ENCODE assay signal across 8 cellular contexts in genomic region chr2:8678731-8679566, GRCh38. TPM values are rescaled to one million over a fixed set of nuclear protein-coding genes. Genes with fewer than 3 reads are reported as not detected.
DNase-seq lines count a peak whose midpoint lies in the region; ATAC-seq, FAIRE-seq and TF ChIP-seq lines count a peak whose summit lies in the region.

No MANE protein-coding gene starts in this region.

- H3K4me2 ChIP-seq in smooth muscle cell: peak overlapping the region; percentile 89

- peaks cover 16% of the 10 kb centered on the region for H3K79me2 ChIP-seq in smooth muscle cell (ENCODE audit: low read depth)

- POLR2A ChIA-PET in A673 (lab: Charles Lee; ENCODE audit: low non-redundant PET): interaction anchor here (0.6 to 0.7 kb wide), 2 partner anchors 125 to 843 kb away, joined by 4 to 5 read pairs; no protein-coding TSS in a partner anchor

- H3K9me3 ChIP-seq in A673 (ENCODE audit: low read depth, low read length, poor library complexity, severe bottlenecking) (peaks cover 4% of the 10 kb centered on the region), WERI-Rb-1 (ENCODE audit: severe bottlenecking) (peaks cover 23% of the 10 kb centered on the region), smooth muscle cell (replicated peaks; ENCODE audit: low read depth) (no peaks in the 10 kb centered on the region)

- H3K27me3 ChIP-seq in A673 (replicated peaks; ENCODE audit: insufficient read depth, low read depth, low read length, poor library complexity) (no peaks in the 10 kb centered on the region), WERI-Rb-1 (ENCODE audit: insufficient read depth, low read depth, severe bottlenecking) (no peaks in the 10 kb centered on the region), bronchial epithelial cell (ENCODE audit: control insufficient read depth, insufficient read depth, low read length) (peaks cover 25% of the 10 kb centered on the region), smooth muscle cell (ENCODE audit: low read depth) (no peaks in the 10 kb centered on the region)

- WGBS in smooth muscle cell (ENCODE audit: low lambda C conversion rate): 1% methylated on average over 56 of the region's 91 CpGs

- H3K9ac ChIP-seq in smooth muscle cell (ENCODE audit: low read depth): peak overlapping the region; percentile 87

- peaks cover 35% of the 10 kb centered on the region for H3F3A ChIP-seq in smooth muscle cell (ENCODE audit: low read depth)

- H2AFZ ChIP-seq in smooth muscle cell (ENCODE audit: low read depth): peak overlapping the region; percentile 61

- H4K20me1 ChIP-seq in smooth muscle cell (ENCODE audit: low read depth): peaks cover 20% of the 10 kb centered on the region

- CTCF ChIA-PET in A673 (lab: Charles Lee): interaction anchor here (0.7 kb wide), 1 partner anchor 96 kb away, joined by 3 read pairs; no protein-coding TSS in a partner anchor

- H3K36me3 ChIP-seq in A673 (ENCODE audit: insufficient read depth, low read length, poor library complexity, severe bottlenecking) (peaks cover 9% of the 10 kb centered on the region), WERI-Rb-1 (peaks cover 11% of the 10 kb centered on the region), bronchial epithelial cell (ENCODE audit: control insufficient read depth, insufficient read depth, low read length) (no peaks in the 10 kb centered on the region), smooth muscle cell (ENCODE audit: low read depth) (no peaks in the 10 kb centered on the region)

- peak overlapping the region; percentile 100 for H3K27ac ChIP-seq in A673 (ENCODE audit: low read depth, low read length, poor library complexity, severe bottlenecking)
- H3K27ac ChIP-seq in WERI-Rb-1: peak overlapping the region; percentile 100
- peak overlapping the region; percentile 97 for H3K27ac ChIP-seq in smooth muscle cell (ENCODE audit: low read depth)

- H3K4me1 ChIP-seq in A673 (ENCODE audit: insufficient read depth, low read length, poor library complexity, severe bottlenecking) (peaks cover 28% of the 10 kb centered on the region), smooth muscle cell (ENCODE audit: low read depth) (peaks cover 36% of the 10 kb centered on the region)

- no TSS peak for BruUV-seq in A673 (replicated peaks; lab: Mats Ljungman, UMichigan)

- DNase-seq in A673 (ENCODE audit: low spot score): peak; percentile 97
- DNase-seq in NCI-H2196 treated with DMSO at 0.1 percent for 48 hours (lab: John Stamatoyannopoulos, UW; ENCODE audit: unreplicated experiment): peak; percentile 96
- DNase-seq in WERI-Rb-1: peak; percentile 96
- DNase-seq in bronchial epithelial cell (ENCODE audit: low read depth): peak; percentile 69
- peak; percentile 89 for DNase-seq in inferior parietal cortex (ENCODE audit: extremely low spot score)
- DNase-seq in smooth muscle cell (lab: John Stamatoyannopoulos, UW; ENCODE audit: unreplicated experiment): peak; percentile 85

- intact Hi-C loops in A673 (cut with micrococcal nuclease; ENCODE audit: unreplicated experiment): loop anchor here (5.0 kb wide), 1 partner anchor 97 kb away; no protein-coding TSS in a partner anchor

- ATAC-seq in GM18873 (IDR thresholded peaks at IDR 0.05; ENCODE audit: low FRiP score, unreplicated experiment): peak; percentile 33
- peak; percentile 56 for ATAC-seq in HG03135 (IDR thresholded peaks at IDR 0.05; ENCODE audit: unreplicated experiment)

- H3K4me3 ChIP-seq in A673 (ENCODE audit: low read depth, low read length, poor library complexity, severe bottlenecking) (peak overlapping the region; percentile 62), WERI-Rb-1 (ENCODE audit: low read depth, low read length) (peak overlapping the region; percentile 81), bronchial epithelial cell (ENCODE audit: low read depth, low read length) (peak overlapping the region; percentile 32), smooth muscle cell (peak overlapping the region; percentile 56)

- no peak for FAIRE-seq in bronchial epithelial cell (lab: Jason Lieb, UNC)

- TF ChIP-seq CTCF in A673 (conservative IDR thresholded peaks at IDR 0.05; ENCODE audit: low read depth, low read length): no peak
- TF ChIP-seq CTCF in WERI-Rb-1 (IDR thresholded peaks at IDR 0.05; ENCODE audit: low read depth, low read length): 0 out of 2 replicates have a peak, but pooled peaks have one; percentile 14
- no peak for TF ChIP-seq CTCF in bronchial epithelial cell (IDR thresholded peaks at IDR 0.05; ENCODE audit: insufficient read depth, low read length, severe bottlenecking)
- no peak for TF ChIP-seq CTCF in smooth muscle cell (IDR thresholded peaks at IDR 0.05; ENCODE audit: borderline replicate concordance, insufficient read depth, poor library complexity, severe bottlenecking)

RNA-seq across cellular contexts. Expression of gene ID2, which starts 2.9 kb away (rescaled TPM):
- total RNA-seq in A673 (2021) (235 and 249 TPM in 2 replicates), bronchial epithelial cell (3.7 and 11.6 TPM in 2 replicates), smooth muscle cell (190 and 218 TPM in 2 replicates)
- polyA plus RNA-seq in smooth muscle cell: 83.9 and 114 TPM in 2 replicates

Comparison
In these comparisons a context has a peak if more than half of its experiments do, and no peak if none do; other contexts are left out.
1. Peak in every context shown above with its lines: DNase-seq, ATAC-seq, H3K4me3 ChIP-seq and H3K27ac ChIP-seq.
2. RNA of gene ID2, which starts 2.9 kb away (total RNA-seq): 235 to 249 TPM in A673 and 190 to 218 TPM in smooth muscle cell; 3.7 to 11.6 TPM in bronchial epithelial cell; every median in the first group is over 10 times any median in the second.